17 cellular contexts compared by ENCODE assay signal in genomic region chrX:8868070-8868795, GRCh38.
A peak's percentile ranks its signal among the peaks of the same experiment; 100 is the strongest.
DNase-seq lines count a peak whose midpoint lies in the region; ATAC-seq and TF ChIP-seq lines count a peak whose summit lies in the region.
"Had no signal": no experiment of that assay in that cellular context is flagged by ENCODE, and none has a peak within 500 bp of the region (broad histone marks: within the 10 kb centered on the region; RNA-seq: fewer than 3 reads in every experiment).

No MANE protein-coding gene starts in this region.

- in situ Hi-C loops in astrocyte of the spinal cord (cut with HindIII; ENCODE audit: low sequenced_read_pairs) = no loop called here

- ATAC-seq in activated T-helper 17 cell treated with anti-CD3 and anti-CD28 coated beads, Interleukin-2, amount 50 U/mL, for 72 hours (replicated peaks) = no peak
- ATAC-seq in stimulated activated naive CD8-positive, alpha-beta T cell treated with anti-CD3 and anti-CD28 coated beads, Interleukin-15, amount 100 ng/mL, for 72 hours = no peak
- no peak for ATAC-seq in GM19467 (IDR thresholded peaks at IDR 0.05; ENCODE audit: unreplicated experiment)
- ATAC-seq in activated T-cell treated with anti-CD3 and anti-CD28 coated beads, Interleukin-2, amount 50 U/mL, for 72 hours (replicated peaks in 1 of 2) = no peak
- ATAC-seq: left ventricle myocardium superior, psoas muscle, Right ventricle myocardium inferior had no signal

- peak overlapping the region; percentile 41; the same call in 1 of the 2 replicates for H3K4me3 ChIP-seq in ACC112 (ENCODE audit: low read depth, low read length)
- no peak overlapping the region for H3K4me3 ChIP-seq in astrocyte of the spinal cord (ENCODE audit: low read depth, low read length)
- H3K4me3 ChIP-seq: psoas muscle had no signal

- no peaks in the 10 kb centered on the region for H3K36me3 ChIP-seq in ACC112 (ENCODE audit: insufficient read depth, low read length)

- peaks cover 24% of the 10 kb centered on the region for H3K4me1 ChIP-seq in ACC112 (ENCODE audit: control insufficient read depth, insufficient read depth, low read length, unreplicated experiment)
- H3K4me1 ChIP-seq: Caco-2, psoas muscle had no signal

- DNase-seq in HPDE6-E6E7 (ENCODE audit: extremely low spot score) (peak; percentile 51), astrocyte of the spinal cord (ENCODE audit: low read depth, low spot score) (peak; percentile 52), iris pigment epithelial cell (ENCODE audit: low read depth) (peak; percentile 62)
- no peak for DNase-seq in stimulated activated naive CD8-positive, alpha-beta T cell treated with anti-CD3 and anti-CD28 coated beads, Interleukin-15, amount 100 ng/mL, for 72 hours
- no peak for DNase-seq in activated T-cell treated with anti-CD3 and anti-CD28 coated beads, Interleukin-2, amount 50 U/mL, for 72 hours
- DNase-seq: activated CD4-positive, alpha-beta T cell treated with anti-CD3 and anti-CD28 coated beads for 4 hours; activated T-cell treated with anti-CD3 and anti-CD28 coated beads, Interleukin-2, amount 50 U/mL, for 1 hour; Caco-2; left ventricle myocardium superior; naive B cell; NCI-H2029 treated with DMSO at 0.1 percent for 48 hours; psoas muscle; T-helper 2 cell had no signal

- H3K27ac Mint-ChIP-seq in activated T-helper 17 cell treated with anti-CD3 and anti-CD28 coated beads, Interleukin-2, amount 50 U/mL, for 72 hours = no peak overlapping the region
- H3K27ac Mint-ChIP-seq in stimulated activated naive CD8-positive, alpha-beta T cell treated with anti-CD3 and anti-CD28 coated beads, Interleukin-15, amount 100 ng/mL, for 72 hours = no peak overlapping the region
- no peak overlapping the region for H3K27ac Mint-ChIP-seq in activated T-cell treated with anti-CD3 and anti-CD28 coated beads, Interleukin-2, amount 50 U/mL, for 72 hours
- H3K27ac Mint-ChIP-seq: naive B cell had no signal

- peaks cover 12% of the 10 kb centered on the region for H3K27me3 Mint-ChIP-seq in activated T-helper 17 cell treated with anti-CD3 and anti-CD28 coated beads, Interleukin-2, amount 50 U/mL, for 72 hours
- peaks cover 5% of the 10 kb centered on the region for H3K27me3 Mint-ChIP-seq in stimulated activated naive CD8-positive, alpha-beta T cell treated with anti-CD3 and anti-CD28 coated beads, Interleukin-15, amount 100 ng/mL, for 72 hours
- H3K27me3 Mint-ChIP-seq in activated T-cell treated with anti-CD3 and anti-CD28 coated beads, Interleukin-2, amount 50 U/mL, for 72 hours (ENCODE audit: low read depth) = peaks cover 35% of the 10 kb centered on the region

- H3K9me3 Mint-ChIP-seq in activated T-helper 17 cell treated with anti-CD3 and anti-CD28 coated beads, Interleukin-2, amount 50 U/mL, for 72 hours = no peaks in the 10 kb centered on the region
- H3K9me3 Mint-ChIP-seq in stimulated activated naive CD8-positive, alpha-beta T cell treated with anti-CD3 and anti-CD28 coated beads, Interleukin-15, amount 100 ng/mL, for 72 hours = no peaks in the 10 kb centered on the region
- no peaks in the 10 kb centered on the region for H3K9me3 Mint-ChIP-seq in activated T-cell treated with anti-CD3 and anti-CD28 coated beads, Interleukin-2, amount 50 U/mL, for 72 hours

- H3K79me2 ChIP-seq in ACC112 (ENCODE audit: control insufficient read depth, insufficient read depth, low read length, unreplicated experiment) = no peaks in the 10 kb centered on the region

- no peak overlapping the region for H3K4me3 Mint-ChIP-seq in activated T-helper 17 cell treated with anti-CD3 and anti-CD28 coated beads, Interleukin-2, amount 50 U/mL, for 72 hours
- H3K4me3 Mint-ChIP-seq in stimulated activated naive CD8-positive, alpha-beta T cell treated with anti-CD3 and anti-CD28 coated beads, Interleukin-15, amount 100 ng/mL, for 72 hours = no peak overlapping the region
- no peak overlapping the region for H3K4me3 Mint-ChIP-seq in activated T-cell treated with anti-CD3 and anti-CD28 coated beads, Interleukin-2, amount 50 U/mL, for 72 hours
- H3K4me3 Mint-ChIP-seq: naive B cell had no signal

- no peaks in the 10 kb centered on the region for H3K4me1 Mint-ChIP-seq in activated T-helper 17 cell treated with anti-CD3 and anti-CD28 coated beads, Interleukin-2, amount 50 U/mL, for 72 hours
- H3K4me1 Mint-ChIP-seq in stimulated activated naive CD8-positive, alpha-beta T cell treated with anti-CD3 and anti-CD28 coated beads, Interleukin-15, amount 100 ng/mL, for 72 hours = peaks cover 6% of the 10 kb centered on the region
- H3K4me1 Mint-ChIP-seq in activated T-cell treated with anti-CD3 and anti-CD28 coated beads, Interleukin-2, amount 50 U/mL, for 72 hours (ENCODE audit: low read depth) = no peaks in the 10 kb centered on the region
- H3K4me1 Mint-ChIP-seq: naive B cell had no signal

- no peaks in the 10 kb centered on the region for H3K36me3 Mint-ChIP-seq in activated T-helper 17 cell treated with anti-CD3 and anti-CD28 coated beads, Interleukin-2, amount 50 U/mL, for 72 hours (ENCODE audit: low read depth)
- H3K36me3 Mint-ChIP-seq in activated T-cell treated with anti-CD3 and anti-CD28 coated beads, Interleukin-2, amount 50 U/mL, for 72 hours (ENCODE audit: insufficient read depth in 2 of 2) = no peaks in the 10 kb centered on the region
- H3K36me3 Mint-ChIP-seq: naive B cell had no signal

- peaks cover 6% of the 10 kb centered on the region; the same call in 1 of the 2 replicates for H3K27me3 ChIP-seq in ACC112 (ENCODE audit: insufficient read depth, low read length)

- no peak for TF ChIP-seq CTCF in astrocyte of the spinal cord (IDR thresholded peaks at IDR 0.05; ENCODE audit: low read depth, low read length)

- H2AFZ ChIP-seq in ACC112 (ENCODE audit: low read length, unreplicated experiment) = no peak overlapping the region

- H3K27ac ChIP-seq in ACC112 (ENCODE audit: low read depth, low read length) = peak overlapping the region; percentile 91
- H3K27ac ChIP-seq: psoas muscle had no signal

Comparison
In these comparisons a context has a peak if more than half of its experiments do, and no peak if none do; other contexts are left out.
1. DNase-seq: peak in HPDE6-E6E7 (single experiment), astrocyte of the spinal cord (single experiment) and iris pigment epithelial cell (single experiment); none in stimulated activated naive CD8-positive, alpha-beta T cell treated with anti-CD3 and anti-CD28 coated beads, Interleukin-15, amount 100 ng/mL, for 72 hours (0 of 2) and activated T-cell treated with anti-CD3 and anti-CD28 coated beads, Interleukin-2, amount 50 U/mL, for 72 hours (0 of 2).